In the genomic region with DNA sequence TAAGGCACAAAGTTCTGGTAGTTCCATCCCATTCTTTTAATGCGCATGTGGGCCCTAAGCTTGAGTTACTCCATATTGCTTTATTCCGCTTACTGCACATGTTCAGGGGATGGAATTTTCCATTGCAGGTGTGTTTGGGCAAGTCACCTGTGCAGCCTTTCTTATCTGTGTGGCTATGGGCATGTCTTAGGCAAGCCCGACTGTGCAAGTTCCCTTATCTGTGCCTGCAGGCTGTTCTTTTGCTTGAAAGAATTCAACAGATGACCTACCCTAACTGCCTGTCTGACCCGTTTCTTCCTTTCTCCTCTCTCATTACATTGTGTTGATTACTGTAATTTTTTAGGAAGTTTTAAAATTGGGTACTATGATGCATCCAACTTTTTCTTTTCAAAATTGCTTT, we compare ENCODE assay signal across 1 cellular context.
TF ChIP-seq lines count a peak whose summit lies in the region.

No MANE protein-coding gene starts in this region.

TF ChIP-seq in K562, 482 proteins besides CTCF, POLR2A, EP300 and RAD21 (continued from another document and continues in another):
- TF ChIP-seq, protein P1, sequence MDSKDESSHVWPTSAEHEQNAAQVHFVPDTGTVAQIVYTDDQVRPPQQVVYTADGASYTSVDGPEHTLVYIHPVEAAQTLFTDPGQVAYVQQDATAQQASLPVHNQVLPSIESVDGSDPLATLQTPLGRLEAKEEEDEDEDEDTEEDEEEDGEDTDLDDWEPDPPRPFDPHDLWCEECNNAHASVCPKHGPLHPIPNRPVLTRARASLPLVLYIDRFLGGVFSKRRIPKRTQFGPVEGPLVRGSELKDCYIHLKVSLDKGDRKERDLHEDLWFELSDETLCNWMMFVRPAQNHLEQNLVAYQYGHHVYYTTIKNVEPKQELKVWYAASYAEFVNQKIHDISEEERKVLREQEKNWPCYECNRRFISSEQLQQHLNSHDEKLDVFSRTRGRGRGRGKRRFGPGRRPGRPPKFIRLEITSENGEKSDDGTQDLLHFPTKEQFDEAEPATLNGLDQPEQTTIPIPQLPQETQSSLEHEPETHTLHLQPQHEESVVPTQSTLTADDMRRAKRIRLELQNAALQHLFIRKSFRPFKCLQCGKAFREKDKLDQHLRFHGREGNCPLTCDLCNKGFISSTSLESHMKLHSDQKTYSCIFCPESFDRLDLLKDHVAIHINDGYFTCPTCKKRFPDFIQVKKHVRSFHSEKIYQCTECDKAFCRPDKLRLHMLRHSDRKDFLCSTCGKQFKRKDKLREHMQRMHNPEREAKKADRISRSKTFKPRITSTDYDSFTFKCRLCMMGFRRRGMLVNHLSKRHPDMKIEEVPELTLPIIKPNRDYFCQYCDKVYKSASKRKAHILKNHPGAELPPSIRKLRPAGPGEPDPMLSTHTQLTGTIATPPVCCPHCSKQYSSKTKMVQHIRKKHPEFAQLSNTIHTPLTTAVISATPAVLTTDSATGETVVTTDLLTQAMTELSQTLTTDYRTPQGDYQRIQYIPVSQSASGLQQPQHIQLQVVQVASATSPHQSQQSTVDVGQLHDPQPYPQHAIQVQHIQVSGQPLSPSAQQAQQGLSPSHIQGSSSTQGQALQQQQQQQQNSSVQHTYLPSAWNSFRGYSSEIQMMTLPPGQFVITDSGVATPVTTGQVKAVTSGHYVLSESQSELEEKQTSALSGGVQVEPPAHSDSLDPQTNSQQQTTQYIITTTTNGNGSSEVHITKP (IDR thresholded peaks at IDR 0.05; ENCODE audit: partially characterized antibody), result peak; percentile 27
- TF ChIP-seq THRAP3 (IDR thresholded peaks at IDR 0.05; ENCODE audit: borderline replicate concordance) (no peak), DPF2 (IDR thresholded peaks at IDR 0.05) (peak; percentile 78; the same call in 1 of the 2 replicates), SMARCA4 (IDR thresholded peaks at IDR 0.05) (peak; percentile 76), PHF21A (IDR thresholded peaks at IDR 0.05; ENCODE audit: borderline replicate concordance, low read depth) (no peak), CAMTA2 (CRISPR knock-in tag; conservative IDR thresholded peaks at IDR 0.05) (no peak), MYC (IDR thresholded peaks at IDR 0.05; ENCODE audit: low read depth, low read length) (no peak), MYC (CRISPR knock-in tag; IDR thresholded peaks at IDR 0.05; ENCODE audit: borderline replicate concordance, low read depth) (no peak), MTA3 (IDR thresholded peaks at IDR 0.05; ENCODE audit: borderline replicate concordance) (no peak), SNIP1 (IDR thresholded peaks at IDR 0.05; ENCODE audit: low read depth) (no peak), ZNF778 (CRISPR knock-in tag; IDR thresholded peaks at IDR 0.05) (no peak), POLR2AphosphoS5 (IDR thresholded peaks at IDR 0.05; ENCODE audit: control insufficient read depth, insufficient read depth, low read depth, low read length) (peak; percentile 61), RBBP5 (IDR thresholded peaks at IDR 0.05; ENCODE audit: borderline replicate concordance, insufficient read depth, low read length, poor library complexity, severe bottlenecking) (no peak), PYGO2 (tag; IDR thresholded peaks at IDR 0.05) (no peak), ZNF695 (CRISPR knock-in tag; IDR thresholded peaks at IDR 0.05) (no peak), NELFE (IDR thresholded peaks at IDR 0.05; ENCODE audit: insufficient read depth, insufficient read length) (no peak), ZNF354B (CRISPR knock-in tag; IDR thresholded peaks at IDR 0.05) (no peak), TEAD4 (IDR thresholded peaks at IDR 0.05; ENCODE audit: low read length) (peak; percentile 87), TEAD4 (CRISPR knock-in tag; IDR thresholded peaks at IDR 0.05; ENCODE audit: borderline replicate concordance) (no peak), NBN (IDR thresholded peaks at IDR 0.05; ENCODE audit: low read depth) (peak; percentile 43; the same call in 1 of the 2 replicates), HNRNPL (IDR thresholded peaks at IDR 0.05; ENCODE audit: low read depth, low read length) (no peak), TSC22D4 (tag; IDR thresholded peaks at IDR 0.05) (no peak), MIER1 (IDR thresholded peaks at IDR 0.05; ENCODE audit: low read depth) (0 out of 2 replicates have a peak, but pooled peaks have one; percentile 59), NFXL1 (CRISPR knock-in tag; IDR thresholded peaks at IDR 0.05) (no peak), TCF3 (CRISPR knock-in tag; IDR thresholded peaks at IDR 0.05) (peak; percentile 91), SREBF1 (IDR thresholded peaks at IDR 0.05; ENCODE audit: borderline replicate concordance, low read depth, low read length) (no peak)
- TF ChIP-seq, protein P2, sequence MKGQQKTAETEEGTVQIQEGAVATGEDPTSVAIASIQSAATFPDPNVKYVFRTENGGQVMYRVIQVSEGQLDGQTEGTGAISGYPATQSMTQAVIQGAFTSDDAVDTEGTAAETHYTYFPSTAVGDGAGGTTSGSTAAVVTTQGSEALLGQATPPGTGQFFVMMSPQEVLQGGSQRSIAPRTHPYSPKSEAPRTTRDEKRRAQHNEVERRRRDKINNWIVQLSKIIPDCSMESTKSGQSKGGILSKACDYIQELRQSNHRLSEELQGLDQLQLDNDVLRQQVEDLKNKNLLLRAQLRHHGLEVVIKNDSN (CRISPR knock-in tag; IDR thresholded peaks at IDR 0.05), result no peak
- TF ChIP-seq, protein P3, sequence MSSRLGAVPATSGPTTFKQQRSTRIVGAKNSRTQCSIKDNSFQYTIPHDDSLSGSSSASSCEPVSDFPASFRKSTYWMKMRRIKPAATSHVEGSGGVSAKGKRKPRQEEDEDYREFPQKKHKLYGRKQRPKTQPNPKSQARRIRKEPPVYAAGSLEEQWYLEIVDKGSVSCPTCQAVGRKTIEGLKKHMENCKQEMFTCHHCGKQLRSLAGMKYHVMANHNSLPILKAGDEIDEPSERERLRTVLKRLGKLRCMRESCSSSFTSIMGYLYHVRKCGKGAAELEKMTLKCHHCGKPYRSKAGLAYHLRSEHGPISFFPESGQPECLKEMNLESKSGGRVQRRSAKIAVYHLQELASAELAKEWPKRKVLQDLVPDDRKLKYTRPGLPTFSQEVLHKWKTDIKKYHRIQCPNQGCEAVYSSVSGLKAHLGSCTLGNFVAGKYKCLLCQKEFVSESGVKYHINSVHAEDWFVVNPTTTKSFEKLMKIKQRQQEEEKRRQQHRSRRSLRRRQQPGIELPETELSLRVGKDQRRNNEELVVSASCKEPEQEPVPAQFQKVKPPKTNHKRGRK (tag; IDR thresholded peaks at IDR 0.05), result no peak
- TF ChIP-seq, protein P4, sequence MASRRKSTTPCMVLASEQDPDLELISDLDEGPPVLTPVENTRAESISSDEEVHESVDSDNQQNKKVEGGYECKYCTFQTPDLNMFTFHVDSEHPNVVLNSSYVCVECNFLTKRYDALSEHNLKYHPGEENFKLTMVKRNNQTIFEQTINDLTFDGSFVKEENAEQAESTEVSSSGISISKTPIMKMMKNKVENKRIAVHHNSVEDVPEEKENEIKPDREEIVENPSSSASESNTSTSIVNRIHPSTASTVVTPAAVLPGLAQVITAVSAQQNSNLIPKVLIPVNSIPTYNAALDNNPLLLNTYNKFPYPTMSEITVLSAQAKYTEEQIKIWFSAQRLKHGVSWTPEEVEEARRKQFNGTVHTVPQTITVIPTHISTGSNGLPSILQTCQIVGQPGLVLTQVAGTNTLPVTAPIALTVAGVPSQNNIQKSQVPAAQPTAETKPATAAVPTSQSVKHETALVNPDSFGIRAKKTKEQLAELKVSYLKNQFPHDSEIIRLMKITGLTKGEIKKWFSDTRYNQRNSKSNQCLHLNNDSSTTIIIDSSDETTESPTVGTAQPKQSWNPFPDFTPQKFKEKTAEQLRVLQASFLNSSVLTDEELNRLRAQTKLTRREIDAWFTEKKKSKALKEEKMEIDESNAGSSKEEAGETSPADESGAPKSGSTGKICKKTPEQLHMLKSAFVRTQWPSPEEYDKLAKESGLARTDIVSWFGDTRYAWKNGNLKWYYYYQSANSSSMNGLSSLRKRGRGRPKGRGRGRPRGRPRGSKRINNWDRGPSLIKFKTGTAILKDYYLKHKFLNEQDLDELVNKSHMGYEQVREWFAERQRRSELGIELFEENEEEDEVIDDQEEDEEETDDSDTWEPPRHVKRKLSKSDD (conservative IDR thresholded peaks at IDR 0.05; ENCODE audit: low read length), result no peak
- TF ChIP-seq, protein P5, sequence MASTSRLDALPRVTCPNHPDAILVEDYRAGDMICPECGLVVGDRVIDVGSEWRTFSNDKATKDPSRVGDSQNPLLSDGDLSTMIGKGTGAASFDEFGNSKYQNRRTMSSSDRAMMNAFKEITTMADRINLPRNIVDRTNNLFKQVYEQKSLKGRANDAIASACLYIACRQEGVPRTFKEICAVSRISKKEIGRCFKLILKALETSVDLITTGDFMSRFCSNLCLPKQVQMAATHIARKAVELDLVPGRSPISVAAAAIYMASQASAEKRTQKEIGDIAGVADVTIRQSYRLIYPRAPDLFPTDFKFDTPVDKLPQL (IDR thresholded peaks at IDR 0.05; ENCODE audit: extremely low read depth, insufficient read length), result no peak
- TF ChIP-seq, protein P6, sequence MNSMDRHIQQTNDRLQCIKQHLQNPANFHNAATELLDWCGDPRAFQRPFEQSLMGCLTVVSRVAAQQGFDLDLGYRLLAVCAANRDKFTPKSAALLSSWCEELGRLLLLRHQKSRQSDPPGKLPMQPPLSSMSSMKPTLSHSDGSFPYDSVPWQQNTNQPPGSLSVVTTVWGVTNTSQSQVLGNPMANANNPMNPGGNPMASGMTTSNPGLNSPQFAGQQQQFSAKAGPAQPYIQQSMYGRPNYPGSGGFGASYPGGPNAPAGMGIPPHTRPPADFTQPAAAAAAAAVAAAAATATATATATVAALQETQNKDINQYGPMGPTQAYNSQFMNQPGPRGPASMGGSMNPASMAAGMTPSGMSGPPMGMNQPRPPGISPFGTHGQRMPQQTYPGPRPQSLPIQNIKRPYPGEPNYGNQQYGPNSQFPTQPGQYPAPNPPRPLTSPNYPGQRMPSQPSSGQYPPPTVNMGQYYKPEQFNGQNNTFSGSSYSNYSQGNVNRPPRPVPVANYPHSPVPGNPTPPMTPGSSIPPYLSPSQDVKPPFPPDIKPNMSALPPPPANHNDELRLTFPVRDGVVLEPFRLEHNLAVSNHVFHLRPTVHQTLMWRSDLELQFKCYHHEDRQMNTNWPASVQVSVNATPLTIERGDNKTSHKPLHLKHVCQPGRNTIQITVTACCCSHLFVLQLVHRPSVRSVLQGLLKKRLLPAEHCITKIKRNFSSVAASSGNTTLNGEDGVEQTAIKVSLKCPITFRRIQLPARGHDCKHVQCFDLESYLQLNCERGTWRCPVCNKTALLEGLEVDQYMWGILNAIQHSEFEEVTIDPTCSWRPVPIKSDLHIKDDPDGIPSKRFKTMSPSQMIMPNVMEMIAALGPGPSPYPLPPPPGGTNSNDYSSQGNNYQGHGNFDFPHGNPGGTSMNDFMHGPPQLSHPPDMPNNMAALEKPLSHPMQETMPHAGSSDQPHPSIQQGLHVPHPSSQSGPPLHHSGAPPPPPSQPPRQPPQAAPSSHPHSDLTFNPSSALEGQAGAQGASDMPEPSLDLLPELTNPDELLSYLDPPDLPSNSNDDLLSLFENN (IDR thresholded peaks at IDR 0.05; ENCODE audit: low read depth in 2 of 2, low read length in 2 of 2), result peak in 1 of 2 experiments; percentile 44; a peak in 1 of 4 replicates
- TF ChIP-seq, protein P7, sequence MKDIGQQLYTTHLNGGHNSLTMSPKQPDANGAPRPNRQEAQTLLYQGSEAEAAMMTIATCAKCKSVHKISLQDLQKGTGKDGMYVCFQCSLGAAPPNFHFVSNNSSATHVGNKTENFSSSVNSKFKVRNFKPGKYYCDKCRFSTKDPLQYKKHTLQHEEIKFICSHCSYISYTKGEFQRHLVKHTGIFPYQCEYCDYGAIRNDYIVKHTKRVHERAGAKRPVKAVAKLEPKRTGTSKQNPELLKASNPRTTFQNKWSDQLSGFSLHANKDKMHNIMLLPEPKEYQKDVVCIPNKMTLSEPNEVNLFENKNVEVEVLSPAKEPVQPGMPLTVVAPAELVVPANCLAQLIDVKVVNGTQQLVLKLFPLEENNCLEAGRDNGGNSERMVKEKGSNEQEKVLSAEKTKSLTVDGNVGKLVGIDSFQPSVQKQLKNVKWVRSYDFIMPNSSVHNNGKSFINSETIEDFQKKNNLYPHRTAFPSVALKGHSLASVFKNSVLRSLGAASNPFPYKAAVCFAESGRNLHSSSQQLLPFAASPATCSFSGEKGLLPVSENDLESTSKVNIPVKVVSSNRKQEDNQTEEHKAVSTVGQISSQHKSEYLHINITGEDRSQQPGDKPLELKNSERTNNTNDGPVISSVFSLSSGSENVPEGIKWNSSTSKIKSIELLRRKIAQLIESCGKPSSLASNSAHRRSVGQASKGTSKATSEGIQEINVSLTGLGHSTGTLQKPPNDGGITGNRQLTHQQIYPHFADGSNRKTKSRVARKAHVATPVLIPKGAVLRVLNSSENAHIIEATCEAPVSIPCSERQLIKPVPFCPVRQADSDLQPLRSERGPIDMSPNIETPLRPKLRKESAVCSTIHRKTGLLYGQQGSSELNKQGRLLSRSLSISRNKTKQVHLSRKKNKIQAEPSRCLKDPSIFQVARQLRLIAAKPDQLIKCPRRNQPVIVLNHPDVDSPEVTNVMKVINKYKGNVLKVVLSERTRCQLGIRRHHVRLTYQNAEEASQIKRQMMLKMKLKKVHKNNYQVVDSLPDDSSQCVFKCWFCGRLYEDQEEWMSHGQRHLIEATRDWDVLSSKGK (CRISPR knock-in tag; IDR thresholded peaks at IDR 0.05), result no peak
- TF ChIP-seq, protein P8, sequence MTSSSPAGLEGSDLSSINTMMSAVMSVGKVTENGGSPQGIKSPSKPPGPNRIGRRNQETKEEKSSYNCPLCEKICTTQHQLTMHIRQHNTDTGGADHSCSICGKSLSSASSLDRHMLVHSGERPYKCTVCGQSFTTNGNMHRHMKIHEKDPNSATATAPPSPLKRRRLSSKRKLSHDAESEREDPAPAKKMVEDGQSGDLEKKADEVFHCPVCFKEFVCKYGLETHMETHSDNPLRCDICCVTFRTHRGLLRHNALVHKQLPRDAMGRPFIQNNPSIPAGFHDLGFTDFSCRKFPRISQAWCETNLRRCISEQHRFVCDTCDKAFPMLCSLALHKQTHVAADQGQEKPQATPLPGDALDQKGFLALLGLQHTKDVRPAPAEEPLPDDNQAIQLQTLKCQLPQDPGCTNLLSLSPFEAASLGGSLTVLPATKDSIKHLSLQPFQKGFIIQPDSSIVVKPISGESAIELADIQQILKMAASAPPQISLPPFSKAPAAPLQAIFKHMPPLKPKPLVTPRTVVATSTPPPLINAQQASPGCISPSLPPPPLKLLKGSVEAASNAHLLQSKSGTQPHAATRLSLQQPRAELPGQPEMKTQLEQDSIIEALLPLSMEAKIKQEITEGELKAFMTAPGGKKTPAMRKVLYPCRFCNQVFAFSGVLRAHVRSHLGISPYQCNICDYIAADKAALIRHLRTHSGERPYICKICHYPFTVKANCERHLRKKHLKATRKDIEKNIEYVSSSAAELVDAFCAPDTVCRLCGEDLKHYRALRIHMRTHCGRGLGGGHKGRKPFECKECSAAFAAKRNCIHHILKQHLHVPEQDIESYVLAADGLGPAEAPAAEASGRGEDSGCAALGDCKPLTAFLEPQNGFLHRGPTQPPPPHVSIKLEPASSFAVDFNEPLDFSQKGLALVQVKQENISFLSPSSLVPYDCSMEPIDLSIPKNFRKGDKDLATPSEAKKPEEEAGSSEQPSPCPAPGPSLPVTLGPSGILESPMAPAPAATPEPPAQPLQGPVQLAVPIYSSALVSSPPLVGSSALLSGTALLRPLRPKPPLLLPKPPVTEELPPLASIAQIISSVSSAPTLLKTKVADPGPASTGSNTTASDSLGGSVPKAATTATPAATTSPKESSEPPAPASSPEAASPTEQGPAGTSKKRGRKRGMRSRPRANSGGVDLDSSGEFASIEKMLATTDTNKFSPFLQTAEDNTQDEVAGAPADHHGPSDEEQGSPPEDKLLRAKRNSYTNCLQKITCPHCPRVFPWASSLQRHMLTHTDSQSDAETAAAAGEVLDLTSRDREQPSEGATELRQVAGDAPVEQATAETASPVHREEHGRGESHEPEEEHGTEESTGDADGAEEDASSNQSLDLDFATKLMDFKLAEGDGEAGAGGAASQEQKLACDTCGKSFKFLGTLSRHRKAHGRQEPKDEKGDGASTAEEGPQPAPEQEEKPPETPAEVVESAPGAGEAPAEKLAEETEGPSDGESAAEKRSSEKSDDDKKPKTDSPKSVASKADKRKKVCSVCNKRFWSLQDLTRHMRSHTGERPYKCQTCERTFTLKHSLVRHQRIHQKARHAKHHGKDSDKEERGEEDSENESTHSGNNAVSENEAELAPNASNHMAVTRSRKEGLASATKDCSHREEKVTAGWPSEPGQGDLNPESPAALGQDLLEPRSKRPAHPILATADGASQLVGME (CRISPR knock-in tag; IDR thresholded peaks at IDR 0.05), result no peak
